ENCODE assay signal across 15 cellular contexts in the genomic region with DNA sequence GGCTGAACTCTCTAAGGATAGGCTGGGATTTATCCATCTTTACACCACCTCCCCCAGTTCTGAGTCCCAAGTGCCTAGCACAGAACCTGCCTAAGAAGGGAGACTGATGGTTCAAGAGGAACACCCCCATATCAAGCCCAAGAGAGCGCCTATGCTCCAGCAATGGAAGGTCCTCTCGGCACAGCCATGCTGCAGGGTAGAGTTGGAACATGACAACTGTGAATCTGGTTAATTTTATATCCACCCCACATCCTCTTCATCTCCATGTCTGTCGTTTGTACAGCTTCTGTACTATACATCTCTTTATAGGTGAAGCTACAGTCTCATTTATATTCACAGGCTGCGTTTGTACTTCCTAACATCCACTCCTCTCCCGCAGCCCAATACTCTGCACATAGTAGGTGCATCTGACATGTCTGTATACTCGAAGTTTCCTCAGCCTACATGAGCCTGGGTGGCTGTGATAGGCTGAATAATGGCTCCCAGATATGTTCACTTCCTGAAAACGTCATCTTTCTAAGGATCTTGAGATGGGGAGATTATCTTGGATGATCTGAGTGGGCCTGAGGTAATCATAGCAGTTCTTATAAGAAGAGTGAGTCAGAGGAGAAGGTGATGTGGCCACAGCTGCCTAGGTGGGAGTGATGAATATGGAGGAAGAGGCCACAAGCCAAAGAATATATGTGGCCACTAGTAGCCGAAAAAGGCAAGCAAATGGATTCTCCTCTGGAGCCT.
DNase-seq lines count a peak whose midpoint lies in the region; ATAC-seq lines count a peak whose summit lies in the region.
"Had no signal": no experiment of that assay in that cellular context is flagged by ENCODE, and none has a peak within 500 bp of the region (broad histone marks: within the 10 kb centered on the region; RNA-seq: fewer than 3 reads in every experiment).

No MANE protein-coding gene starts in this region.

- H3K4me3 Mint-ChIP-seq in T-cell = peak overlapping the region in 1 of 3 donors; percentile 58
- peak overlapping the region; percentile 78 for H3K4me3 Mint-ChIP-seq in activated naive CD8-positive, alpha-beta T cell
- H3K4me3 Mint-ChIP-seq: B cell had no signal

- H3K4me1 Mint-ChIP-seq in T-cell = peaks cover 37 to 41% (median 38%) of the 10 kb centered on the region in 3 donors
- H3K4me1 Mint-ChIP-seq in activated naive CD8-positive, alpha-beta T cell (ENCODE audit: low read depth) = peaks cover 67% of the 10 kb centered on the region

- no peaks in the 10 kb centered on the region for H3K36me3 ChIP-seq in thymus (ENCODE audit: control insufficient read depth, insufficient read depth)

- no peak overlapping the region for H3K4me3 ChIP-seq in thymus (ENCODE audit: low read length)

- ATAC-seq in T-cell (replicated peaks in 1 of 4) (no peak), GM18867 (IDR thresholded peaks at IDR 0.05; ENCODE audit: unreplicated experiment) (no peak)
- ATAC-seq: sciatic nerve had no signal

- CTCF ChIA-PET in T-cell (lab: Charles Lee) = interaction anchor here in 1 of 2 donors (1.4 kb wide), 1 partner anchor 8 kb away, joined by 3 read pairs; no protein-coding TSS in a partner anchor

- H3K27ac ChIP-seq in thymus (ENCODE audit: low read depth) = peak overlapping the region; percentile 53

- peaks cover 29% of the 10 kb centered on the region for H3K4me1 ChIP-seq in thymus (ENCODE audit: control insufficient read depth, insufficient read depth, low read length)

- no peaks in the 10 kb centered on the region for H3K9me3 ChIP-seq in thymus (ENCODE audit: control insufficient read depth)

- no peaks in the 10 kb centered on the region for H3K9me3 Mint-ChIP-seq in T-cell
- H3K9me3 Mint-ChIP-seq in activated naive CD8-positive, alpha-beta T cell (ENCODE audit: low read depth) = peaks cover 4% of the 10 kb centered on the region
- H3K9me3 Mint-ChIP-seq: immature natural killer cell had no signal

- H3K27me3 Mint-ChIP-seq in T-cell = no peaks in the 10 kb centered on the region
- H3K27me3 Mint-ChIP-seq in activated naive CD8-positive, alpha-beta T cell = no peaks in the 10 kb centered on the region
- H3K27me3 Mint-ChIP-seq: B cell had no signal

- H3K27ac Mint-ChIP-seq in T-cell = peak overlapping the region; percentile 91 to 97
- H3K27ac Mint-ChIP-seq in activated naive CD8-positive, alpha-beta T cell = peak overlapping the region; percentile 99
- H3K27ac Mint-ChIP-seq: B cell had no signal

- no peaks in the 10 kb centered on the region for H3K27me3 ChIP-seq in thymus (ENCODE audit: control insufficient read depth, insufficient read depth)

- DNase-seq in stimulated activated CD4-positive, alpha-beta T cell treated with anti-CD3 and anti-CD28 coated beads, Interleukin-2, amount 100 ng/mL, for 4 hours (ENCODE audit: low read depth) = peak; percentile 35
- no peak for DNase-seq in stimulated activated CD4-positive, alpha-beta T cell treated with anti-CD3 and anti-CD28 coated beads, Interleukin-4, amount 100 ng/mL, for 1 hour
- DNase-seq in T-cell (no peak), foreskin melanocyte (no peak)
- DNase-seq: head of caudate nucleus, KG1, NCI-H1105 treated with DMSO at 0.1 percent for 48 hours, NCI-H526 treated with DMSO at 0.1 percent for 48 hours, Right ventricle myocardium superior had no signal

- POLR2A ChIA-PET in T-cell (lab: Charles Lee) = no interaction called here

- WGBS in thymus = 91% methylated on average over 8 of the region's 8 CpGs

- no peaks in the 10 kb centered on the region for H3K36me3 Mint-ChIP-seq in T-cell
- H3K36me3 Mint-ChIP-seq in activated naive CD8-positive, alpha-beta T cell = peaks cover 2% of the 10 kb centered on the region
